Comparison of ENCODE assay signal across 16 cellular contexts in genomic region chr10:60206735-60207134, GRCh38.
DNase-seq lines count a peak whose midpoint lies in the region; ATAC-seq and TF ChIP-seq lines count a peak whose summit lies in the region.
"Had no signal": no experiment of that assay in that cellular context is flagged by ENCODE, and none has a peak within 500 bp of the region (broad histone marks: within the 10 kb centered on the region; RNA-seq: fewer than 3 reads in every experiment).

No MANE protein-coding gene starts in this region.

- H3K4me3 ChIP-seq in cardiac fibroblast (replicated peaks in 1 of 2; ENCODE audit: low read depth in 2 of 2, low read length in 2 of 2) (no peak overlapping the region), esophagus muscularis mucosa (no peak overlapping the region)
- H3K4me3 ChIP-seq: suprapubic skin had no signal

- TF ChIP-seq POLR2A in esophagus muscularis mucosa (IDR thresholded peaks at IDR 0.05; ENCODE audit: low read depth) = no peak

- H3K9me3 Mint-ChIP-seq in activated T-cell treated with anti-CD3 and anti-CD28 coated beads, Interleukin-2, amount 50 U/mL, for 24 hours = no peaks in the 10 kb centered on the region
- H3K9me3 Mint-ChIP-seq in activated naive CD4-positive, alpha-beta T cell treated with anti-CD3 and anti-CD28 coated beads, Interleukin-2, amount 50 U/mL, for 72 hours = no peaks in the 10 kb centered on the region

- peaks cover 26% of the 10 kb centered on the region for H3K4me1 Mint-ChIP-seq in activated T-cell treated with anti-CD3 and anti-CD28 coated beads, Interleukin-2, amount 50 U/mL, for 24 hours (ENCODE audit: low read depth)

- peaks cover 64% of the 10 kb centered on the region for H3K36me3 Mint-ChIP-seq in activated T-cell treated with anti-CD3 and anti-CD28 coated beads, Interleukin-2, amount 50 U/mL, for 24 hours (ENCODE audit: low read depth)
- H3K36me3 Mint-ChIP-seq in activated naive CD4-positive, alpha-beta T cell treated with anti-CD3 and anti-CD28 coated beads, Interleukin-2, amount 50 U/mL, for 72 hours = peaks cover 8 to 16% of the 10 kb centered on the region in 2 donors
- H3K36me3 Mint-ChIP-seq: CD14-positive monocyte had no signal

- H3K9me3 ChIP-seq in esophagus muscularis mucosa = peaks cover 0 to 4% (median 1%) of the 10 kb centered on the region in 4 donors
- H3K9me3 ChIP-seq: suprapubic skin had no signal

- no peak overlapping the region for H3K27ac ChIP-seq in esophagus muscularis mucosa (replicated peaks in 1 of 4)
- H3K27ac ChIP-seq: parathyroid adenoma, suprapubic skin had no signal

- no peaks in the 10 kb centered on the region for H3K4me1 ChIP-seq in esophagus muscularis mucosa
- H3K4me1 ChIP-seq: suprapubic skin had no signal

- 58% methylated on average over 4 of the region's 4 CpGs for WGBS in esophagus muscularis mucosa

- H3K36me3 ChIP-seq in esophagus muscularis mucosa = peaks cover 0 to 53% (median 0%) of the 10 kb centered on the region in 4 donors
- H3K36me3 ChIP-seq: suprapubic skin had no signal

- TF ChIP-seq CTCF in cardiac fibroblast (IDR thresholded peaks at IDR 0.05; ENCODE audit: low read depth, low read length) (no peak), esophagus muscularis mucosa (IDR thresholded peaks at IDR 0.05) (no peak)

- no peaks in the 10 kb centered on the region for H3K27me3 ChIP-seq in esophagus muscularis mucosa
- H3K27me3 ChIP-seq: suprapubic skin had no signal

- H3K27ac Mint-ChIP-seq in activated T-cell treated with anti-CD3 and anti-CD28 coated beads, Interleukin-2, amount 50 U/mL, for 24 hours = peak overlapping the region; percentile 72
- H3K27ac Mint-ChIP-seq in activated naive CD4-positive, alpha-beta T cell treated with anti-CD3 and anti-CD28 coated beads, Interleukin-2, amount 50 U/mL, for 72 hours = peak overlapping the region in 1 of 2 donors; percentile 57
- H3K27ac Mint-ChIP-seq: CD14-positive monocyte; naive thymus-derived CD4-positive, alpha-beta T cell had no signal

- H3K4me3 Mint-ChIP-seq in activated T-cell treated with anti-CD3 and anti-CD28 coated beads, Interleukin-2, amount 50 U/mL, for 24 hours = no peak overlapping the region
- H3K4me3 Mint-ChIP-seq: CD14-positive monocyte; naive thymus-derived CD4-positive, alpha-beta T cell had no signal

- intact Hi-C loops in left colon (cut with DNase I, micrococcal nuclease) = loop anchor here (5.0 to 10.0 kb wide), 3 partner anchors 89 to 228 kb away; no protein-coding TSS in a partner anchor
- intact Hi-C loops in esophagus muscularis mucosa (cut with DNase I) = loop anchor here (5.0 to 10.0 kb wide), 2 partner anchors 438 to 579 kb away; no protein-coding TSS in a partner anchor

- no peak for TF ChIP-seq EP300 in esophagus muscularis mucosa (IDR thresholded peaks at IDR 0.05)

- peak; percentile 96 for ATAC-seq in left colon
- no peak for ATAC-seq in activated naive CD4-positive, alpha-beta T cell treated with anti-CD3 and anti-CD28 coated beads, Interleukin-2, amount 50 U/mL, for 72 hours
- ATAC-seq: naive thymus-derived CD4-positive, alpha-beta T cell had no signal

- no peak for DNase-seq in activated T-cell treated with anti-CD3 and anti-CD28 coated beads, Interleukin-2, amount 50 U/mL, for 24 hours
- DNase-seq in activated T-cell treated with anti-CD3 and anti-CD28 coated beads, Interleukin-2, amount 50 U/mL, for 48 hours = no peak
- DNase-seq in cardiac fibroblast (ENCODE audit: low read depth in 2 of 2) (peak; percentile 29 to 81), left colon (peak; percentile 29 to 58), esophagus muscularis mucosa (ENCODE audit: extremely low spot score) (no peak), NCI-H2171 (lab: John Stamatoyannopoulos, UW) (no peak)
- DNase-seq in stimulated activated naive CD4-positive, alpha-beta T cell treated with Interleukin-2 at 50 U/mL for 16 hours (lab: John Stamatoyannopoulos, UW) = no peak
- no peak for DNase-seq in activated naive CD4-positive, alpha-beta T cell treated with anti-CD3 and anti-CD28 coated beads, Interleukin-2, amount 50 U/mL, for 72 hours (ENCODE audit: low spot score in 2 of 2)
- DNase-seq: activated CD8-positive, alpha-beta memory T cell treated with anti-CD3 and anti-CD28 coated beads, Interleukin-2, amount 50 U/mL, for 48 hours; activated naive CD4-positive, alpha-beta T cell treated with Interleukin-2 at 50 U/mL for 16 hours; GF-D8; naive thymus-derived CD4-positive, alpha-beta T cell; NCI-H1436 had no signal

- H3K27me3 Mint-ChIP-seq in activated T-cell treated with anti-CD3 and anti-CD28 coated beads, Interleukin-2, amount 50 U/mL, for 24 hours = no peaks in the 10 kb centered on the region
- H3K27me3 Mint-ChIP-seq: naive thymus-derived CD4-positive, alpha-beta T cell had no signal

Comparison
In these comparisons a context has a peak if more than half of its experiments do, and no peak if none do; other contexts are left out.
1. DNase-seq: peak in cardiac fibroblast (2 of 2) and left colon (2 of 2); none in activated T-cell treated with anti-CD3 and anti-CD28 coated beads, Interleukin-2, amount 50 U/mL, for 24 hours (single experiment), activated T-cell treated with anti-CD3 and anti-CD28 coated beads, Interleukin-2, amount 50 U/mL, for 48 hours (0 of 2), stimulated activated naive CD4-positive, alpha-beta T cell treated with Interleukin-2 at 50 U/mL for 16 hours (single experiment), esophagus muscularis mucosa (single experiment), activated naive CD4-positive, alpha-beta T cell treated with anti-CD3 and anti-CD28 coated beads, Interleukin-2, amount 50 U/mL, for 72 hours (0 of 2) and NCI-H2171 (single experiment).